ENCODE assay signal across 8 cellular contexts in the genomic region with DNA sequence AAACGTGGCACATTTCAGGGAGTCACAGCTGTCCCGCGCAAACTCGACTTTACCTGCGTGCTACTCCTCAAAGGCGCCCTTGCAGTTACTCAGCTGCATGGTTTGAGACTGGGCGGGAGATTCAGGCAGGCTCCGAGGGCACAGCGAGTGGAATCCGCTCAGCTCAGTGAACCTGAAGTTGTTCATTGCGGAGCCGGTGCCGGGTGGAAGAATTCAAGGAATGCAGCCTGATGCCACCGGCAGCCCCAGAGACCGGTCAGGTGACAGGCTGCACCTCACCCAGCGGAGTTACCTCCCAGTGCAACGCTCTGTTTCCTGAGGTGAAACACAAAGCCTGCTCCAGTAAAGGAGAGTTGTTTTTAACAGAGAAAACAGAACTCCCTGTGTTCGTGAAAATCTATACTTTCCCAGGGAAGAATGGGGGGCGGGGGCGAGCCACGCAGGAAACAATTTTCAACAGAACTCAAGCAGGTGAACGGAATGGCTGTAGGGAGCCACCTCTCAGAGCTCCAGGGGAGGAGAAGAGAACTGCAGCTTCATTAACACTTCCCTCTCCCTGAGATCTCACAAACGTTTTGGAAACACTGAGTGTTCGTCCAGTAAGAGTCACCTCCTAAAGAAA. TPM values are rescaled to one million over a fixed set of nuclear protein-coding genes. Genes with fewer than 3 reads are reported as not detected.
DNase-seq lines count a peak whose midpoint lies in the region; ATAC-seq and TF ChIP-seq lines count a peak whose summit lies in the region.

No MANE protein-coding gene starts in this region.

- H3K27me3 ChIP-seq in fibroblast of lung (ENCODE audit: control insufficient read depth, insufficient read depth, low read length) (no peaks in the 10 kb centered on the region), neural progenitor cell (peaks cover 21% of the 10 kb centered on the region)

- H3K4me2 ChIP-seq in fibroblast of lung (ENCODE audit: extremely low read depth, insufficient read depth, low read length) (peak overlapping the region; percentile 89), neural progenitor cell (peak overlapping the region; percentile 74)

- H3K4me1 ChIP-seq in fibroblast of lung (ENCODE audit: control insufficient read depth, extremely low read depth, insufficient read depth, low read length), result peaks cover 3% of the 10 kb centered on the region
- peaks cover 40% of the 10 kb centered on the region for H3K4me1 ChIP-seq in neural progenitor cell

- H3K36me3 ChIP-seq in fibroblast of lung (ENCODE audit: control insufficient read depth, insufficient read depth, low read length), result no peaks in the 10 kb centered on the region
- no peaks in the 10 kb centered on the region for H3K36me3 ChIP-seq in neural progenitor cell

- H3K9me3 ChIP-seq in fibroblast of lung (ENCODE audit: control insufficient read depth, insufficient read depth, low read depth, low read length) (no peaks in the 10 kb centered on the region), neural progenitor cell (ENCODE audit: low read depth) (no peaks in the 10 kb centered on the region)

- peaks cover 6% of the 10 kb centered on the region for H3K36me3 Mint-ChIP-seq in neural progenitor cell

- H3K79me2 ChIP-seq in fibroblast of lung (ENCODE audit: control insufficient read depth, insufficient read depth, low read length), result no peaks in the 10 kb centered on the region
- no peaks in the 10 kb centered on the region for H3K79me2 ChIP-seq in neural progenitor cell (ENCODE audit: low read depth)

- DNase-seq in NCI-H526 treated with DMSO at 0.1 percent for 48 hours (lab: John Stamatoyannopoulos, UW) (peak; percentile 40), fibroblast of lung (ENCODE audit: low read depth in 2 of 2) (peak in 1 of 2 donors; percentile 49), neural progenitor cell (ENCODE audit: low spot score) (peak; percentile 79), KG1 (lab: John Stamatoyannopoulos, UW) (no peak)
- DNase-seq in stimulated activated naive CD4-positive, alpha-beta T cell (lab: John Stamatoyannopoulos, UW), result no peak

- H3K9me3 Mint-ChIP-seq in neural progenitor cell, result no peaks in the 10 kb centered on the region

- ATAC-seq in HG03045 (IDR thresholded peaks at IDR 0.05; ENCODE audit: unreplicated experiment) (no peak), GM21515 (IDR thresholded peaks at IDR 0.05; ENCODE audit: unreplicated experiment) (no peak)

- peak overlapping the region; percentile 8 for H3K9ac ChIP-seq in fibroblast of lung (ENCODE audit: insufficient read depth, low read length)
- H3K9ac ChIP-seq in neural progenitor cell, result no peak overlapping the region

- H2AFZ ChIP-seq in fibroblast of lung (ENCODE audit: low read length) (peak overlapping the region; percentile 84), neural progenitor cell (replicated peaks) (peak overlapping the region; percentile 13)

- peaks cover 34% of the 10 kb centered on the region for H3F3A ChIP-seq in neural progenitor cell (ENCODE audit: low read depth)

- no peaks in the 10 kb centered on the region for H4K20me1 ChIP-seq in fibroblast of lung (ENCODE audit: control insufficient read depth, extremely low read depth, insufficient read depth, low read length)
- peaks cover 3% of the 10 kb centered on the region for H4K20me1 ChIP-seq in neural progenitor cell (ENCODE audit: low read depth)

- H3K4me3 ChIP-seq in fibroblast of lung (replicated peaks in 1 of 4; ENCODE audit: control extremely low read depth in 1 of 4, insufficient read depth in 1 of 4, low read depth in 3 of 4, low read length in 4 of 4) (peak overlapping the region; percentile 44 to 54 (median 50)), neural progenitor cell (peak overlapping the region; percentile 38)

- peaks cover 64% of the 10 kb centered on the region for H3K4me1 Mint-ChIP-seq in neural progenitor cell

- H3K27ac Mint-ChIP-seq in neural progenitor cell, result peak overlapping the region; percentile 59

- no peaks in the 10 kb centered on the region for H3K27me3 Mint-ChIP-seq in neural progenitor cell (ENCODE audit: insufficient read depth, low read depth)

- TF ChIP-seq CTCF in C4-2B (conservative IDR thresholded peaks at IDR 0.05) (peak; percentile 39), fibroblast of lung (conservative IDR thresholded peaks at IDR 0.05 in 1 of 2, IDR thresholded peaks at IDR 0.05 in 1 of 2; ENCODE audit: low read depth in 1 of 2, low read length in 2 of 2) (no peak), neural progenitor cell (IDR thresholded peaks at IDR 0.05) (no peak)

- H3K27ac ChIP-seq in C4-2B, result peak overlapping the region; percentile 62
- no peak overlapping the region for H3K27ac ChIP-seq in fibroblast of lung (ENCODE audit: insufficient read depth, low read length)
- H3K27ac ChIP-seq in neural progenitor cell, result no peak overlapping the region

- H3K4me3 Mint-ChIP-seq in neural progenitor cell, result peak overlapping the region; percentile 80

RNA-seq across cellular contexts. Expression of gene VEPH1, which starts 3.8 kb away (rescaled TPM):
- total RNA-seq in fibroblast of lung, result 21.1 and 34.7 TPM in 2 replicates
- polyA plus RNA-seq in fibroblast of lung, result 13.1 and 16.6 TPM in 2 replicates
- polyA plus RNA-seq in fibroblast of lung (2012), result 10.2 and 10.6 TPM in 2 replicates
- 1.7 and 21.2 TPM in 2 replicates for polyA minus RNA-seq in fibroblast of lung (ENCODE audit: low replicate concordance)
- total RNA-seq in neural progenitor cell (ENCODE audit: low replicate concordance), result 0.96 TPM in 1 of 2 replicates, not detected in the other

Comparison
In these comparisons a context has a peak if more than half of its experiments do, and no peak if none do; other contexts are left out.
1. DNase-seq: peak in NCI-H526 treated with DMSO at 0.1 percent for 48 hours (single experiment) and neural progenitor cell (single experiment); none in stimulated activated naive CD4-positive, alpha-beta T cell (0 of 6) and KG1 (single experiment).
2. RNA of gene VEPH1, which starts 3.8 kb away (total RNA-seq): 21.1 to 34.7 TPM in fibroblast of lung; 0.96 TPM in neural progenitor cell; every median in the first group is over 10 times any median in the second.